Comparison of ENCODE assay signal across 9 cellular contexts in the genomic region with DNA sequence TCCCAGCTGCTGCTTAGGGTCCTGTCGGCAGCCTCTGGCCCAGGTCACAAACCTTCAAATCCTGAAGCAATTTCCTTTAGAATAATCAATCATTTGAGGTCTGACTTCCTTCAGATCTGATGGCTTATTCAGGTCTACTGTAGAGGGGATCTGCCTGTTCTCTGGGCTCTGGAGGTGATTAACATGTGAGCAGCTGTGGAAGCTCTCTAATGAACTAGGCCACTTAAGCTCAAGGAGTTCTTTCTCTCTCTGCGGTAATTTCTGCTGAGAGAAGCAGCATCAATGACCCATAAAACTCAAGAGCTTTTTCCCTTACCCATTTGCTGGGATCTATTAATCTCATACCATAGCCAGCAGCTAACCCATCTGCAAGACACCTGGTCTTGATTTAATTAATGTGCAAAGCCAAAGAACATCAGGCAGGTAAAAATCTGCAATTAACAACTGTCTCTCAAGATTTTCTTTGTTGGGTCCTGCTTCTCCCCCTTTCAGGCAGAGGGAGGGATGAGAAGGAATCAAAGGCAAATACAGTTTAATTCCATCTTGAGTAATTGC.
DNase-seq lines count a peak whose midpoint lies in the region; ATAC-seq and TF ChIP-seq lines count a peak whose summit lies in the region.
"Had no signal": no experiment of that assay in that cellular context is flagged by ENCODE, and none has a peak within 500 bp of the region (broad histone marks: within the 10 kb centered on the region; RNA-seq: fewer than 3 reads in every experiment).

No MANE protein-coding gene starts in this region.

- TF ChIP-seq CTCF in HEK293 (tag by site-specific recombination; IDR thresholded peaks at IDR 0.05) (no peak), dorsolateral prefrontal cortex (IDR thresholded peaks at IDR 0.05 in 54 of 56, conservative IDR thresholded peaks at IDR 0.05 in 2 of 56; ENCODE audit: low read depth in 1 of 56, partially characterized antibody in 56 of 56) (no peak)

- POLR2A ChIA-PET in HEK293 (lab: Yijun Ruan, JAX), result no interaction called here

- no peaks in the 10 kb centered on the region for H3K27me3 ChIP-seq in dorsolateral prefrontal cortex
- H3K27me3 ChIP-seq: ovary had no signal

- DNase-seq in NCI-H2196 treated with DMSO at 0.1 percent for 48 hours (lab: John Stamatoyannopoulos, UW; ENCODE audit: unreplicated experiment) (peak; percentile 65), dorsolateral prefrontal cortex (peak in 1 of 10 donors; percentile 9), sciatic nerve (ENCODE audit: low spot score) (no peak)
- no peak for DNase-seq in activated T-helper 2 cell treated with anti-CD3 and anti-CD28 coated beads, Interferon-gamma antibody, Interleukin-2, Interleukin-4, amounts not matched to agents 10 μg/mL and 5 μg/mL and 100 μg/mL, durations not matched to agents 14 hours and 24 hours and 36 hours (ENCODE audit: low spot score)
- no peak for DNase-seq in effector memory CD8-positive, alpha-beta T cell

- no peaks in the 10 kb centered on the region for H3K36me3 Mint-ChIP-seq in activated T-helper 2 cell treated with anti-CD3 and anti-CD28 coated beads, Interferon-gamma antibody, Interleukin-2, Interleukin-4, amounts not matched to agents 10 μg/mL and 5 μg/mL and 100 μg/mL, durations not matched to agents 14 hours and 24 hours and 36 hours (ENCODE audit: low read depth)
- no peaks in the 10 kb centered on the region for H3K36me3 Mint-ChIP-seq in effector memory CD8-positive, alpha-beta T cell (ENCODE audit: insufficient read depth)

- ATAC-seq in sciatic nerve (peak; percentile 35), GM21619 (IDR thresholded peaks at IDR 0.05; ENCODE audit: unreplicated experiment) (no peak), GM19455 (IDR thresholded peaks at IDR 0.05; ENCODE audit: unreplicated experiment) (no peak)
- ATAC-seq in effector memory CD8-positive, alpha-beta T cell (replicated peaks), result no peak

- H3K9me3 Mint-ChIP-seq in activated T-helper 2 cell treated with anti-CD3 and anti-CD28 coated beads, Interferon-gamma antibody, Interleukin-2, Interleukin-4, amounts not matched to agents 10 μg/mL and 5 μg/mL and 100 μg/mL, durations not matched to agents 14 hours and 24 hours and 36 hours, result no peaks in the 10 kb centered on the region
- no peaks in the 10 kb centered on the region for H3K9me3 Mint-ChIP-seq in effector memory CD8-positive, alpha-beta T cell

- H3K27ac Mint-ChIP-seq in activated T-helper 2 cell treated with anti-CD3 and anti-CD28 coated beads, Interferon-gamma antibody, Interleukin-2, Interleukin-4, amounts not matched to agents 10 μg/mL and 5 μg/mL and 100 μg/mL, durations not matched to agents 14 hours and 24 hours and 36 hours, result no peak overlapping the region
- H3K27ac Mint-ChIP-seq in effector memory CD8-positive, alpha-beta T cell, result no peak overlapping the region

- H3K27ac ChIP-seq in HEK293 (ENCODE audit: extremely low read depth, low read depth, low read length) (no peak overlapping the region), dorsolateral prefrontal cortex (peak overlapping the region in 55 of 59 donors; percentile 6 to 99 (median 91))
- H3K27ac ChIP-seq: ovary had no signal

- H3K27me3 Mint-ChIP-seq in activated T-helper 2 cell treated with anti-CD3 and anti-CD28 coated beads, Interferon-gamma antibody, Interleukin-2, Interleukin-4, amounts not matched to agents 10 μg/mL and 5 μg/mL and 100 μg/mL, durations not matched to agents 14 hours and 24 hours and 36 hours (ENCODE audit: low read depth), result peaks cover 16% of the 10 kb centered on the region
- peaks cover 38 to 69% of the 10 kb centered on the region in 2 donors for H3K27me3 Mint-ChIP-seq in effector memory CD8-positive, alpha-beta T cell

- H3K9me3 ChIP-seq in HEK293 (ENCODE audit: control insufficient read depth, insufficient read depth, low read depth, low read length), result no peaks in the 10 kb centered on the region
- H3K9me3 ChIP-seq: ovary had no signal

- H3K4me3 ChIP-seq in HEK293 (ENCODE audit: low read depth, low read length) (no peak overlapping the region), dorsolateral prefrontal cortex (no peak overlapping the region)
- H3K4me3 ChIP-seq: ovary had no signal

- H3K4me3 Mint-ChIP-seq in activated T-helper 2 cell treated with anti-CD3 and anti-CD28 coated beads, Interferon-gamma antibody, Interleukin-2, Interleukin-4, amounts not matched to agents 10 μg/mL and 5 μg/mL and 100 μg/mL, durations not matched to agents 14 hours and 24 hours and 36 hours (ENCODE audit: low read depth), result no peak overlapping the region
- no peak overlapping the region for H3K4me3 Mint-ChIP-seq in effector memory CD8-positive, alpha-beta T cell

- no peaks in the 10 kb centered on the region for H3K4me1 ChIP-seq in HEK293 (ENCODE audit: control insufficient read depth, insufficient read depth, low read length)

- H3K36me3 ChIP-seq in HEK293 (ENCODE audit: control insufficient read depth in 2 of 2, insufficient read depth in 1 of 2, low read length in 2 of 2), result no peaks in the 10 kb centered on the region
- H3K36me3 ChIP-seq: ovary had no signal

- intact Hi-C loops in dorsolateral prefrontal cortex (cut with DNase I) (loop anchor here (5.0 to 10.0 kb wide), 2 partner anchors 86 to 133 kb away; no protein-coding TSS in a partner anchor), sciatic nerve (cut with DNase I) (no loop called here)
- intact Hi-C loops in activated T-helper 2 cell treated with anti-CD3 and anti-CD28 coated beads, Interferon-gamma antibody, Interleukin-2, Interleukin-4, amounts not matched to agents 10 μg/mL and 5 μg/mL and 100 μg/mL, durations not matched to agents 14 hours and 24 hours and 36 hours (cut with micrococcal nuclease), result no loop called here

- CTCF ChIA-PET in HEK293 (lab: Yijun Ruan, JAX), result no interaction called here

- H3K4me1 Mint-ChIP-seq in activated T-helper 2 cell treated with anti-CD3 and anti-CD28 coated beads, Interferon-gamma antibody, Interleukin-2, Interleukin-4, amounts not matched to agents 10 μg/mL and 5 μg/mL and 100 μg/mL, durations not matched to agents 14 hours and 24 hours and 36 hours (ENCODE audit: low read depth), result no peaks in the 10 kb centered on the region
- H3K4me1 Mint-ChIP-seq in effector memory CD8-positive, alpha-beta T cell (ENCODE audit: low read depth in 2 of 2), result no peaks in the 10 kb centered on the region

TF ChIP-seq in HEK293, 187 proteins besides CTCF, POLR2A, EP300 and RAD21:
- TF ChIP-seq ZBTB17 (tag by site-specific recombination; IDR thresholded peaks at IDR 0.05) (peak; percentile 42; the same call in 1 of the 2 replicates), OSR2 (tag by site-specific recombination; IDR thresholded peaks at IDR 0.05) (peak; percentile 57), FEZF1 (tag by site-specific recombination; IDR thresholded peaks at IDR 0.05) (0 out of 2 replicates have a peak, but pooled peaks have one; percentile 20), ZNF19 (tag by site-specific recombination; IDR thresholded peaks at IDR 0.05; ENCODE audit: low read depth) (no peak), ZNF626 (tag by site-specific recombination; IDR thresholded peaks at IDR 0.05) (no peak), ZNF777 (tag by site-specific recombination; IDR thresholded peaks at IDR 0.05; ENCODE audit: borderline replicate concordance) (no peak)

Comparison
In these comparisons a context has a peak if more than half of its experiments do, and no peak if none do; other contexts are left out.
1. intact Hi-C loops: an anchor here in dorsolateral prefrontal cortex (5.0 to 10.0 kb wide); none called in sciatic nerve and activated T-helper 2 cell treated with anti-CD3 and anti-CD28 coated beads, Interferon-gamma antibody, Interleukin-2, Interleukin-4, amounts not matched to agents 10 μg/mL and 5 μg/mL and 100 μg/mL, durations not matched to agents 14 hours and 24 hours and 36 hours.